22 cellular contexts compared by ENCODE assay signal in genomic region chr19:17045907-17046502, GRCh38. TPM values are rescaled to one million over a fixed set of nuclear protein-coding genes. Genes with fewer than 3 reads are reported as not detected.
"Had no signal": no experiment of that assay in that cellular context is flagged by ENCODE, and none has a peak within 500 bp of the region (broad histone marks: within the 10 kb centered on the region; RNA-seq: fewer than 3 reads in every experiment).

No MANE protein-coding gene starts in this region.

- H3K4me3 Mint-ChIP-seq: IgD-negative memory B cell had no signal

- H3K9me3 ChIP-seq: SK-N-SH had no signal

- H3K4me1 Mint-ChIP-seq: IgD-negative memory B cell had no signal

- H3K27ac Mint-ChIP-seq: IgD-negative memory B cell had no signal

- H3K9ac ChIP-seq: KMS-11, SK-N-SH had no signal

- DNase-seq: Kasumi-1, MM.1S, NCI-H1092 treated with DMSO at 0.1 percent for 48 hours, NCI-H1436, NCI-H187, NCI-H2029, NCI-H2081 treated with DMSO at 0.1 percent for 48 hours, NCI-H2171, NCI-H226, NCI-H446, NCI-H510A, NCI-H524 treated with DMSO at 0.1 percent for 48 hours, NCI-H69, NCI-H774, RPMI8226, SHP77, SK-N-SH had no signal

- H3K4me2 ChIP-seq: KMS-11, SK-N-SH had no signal

- H3K4me3 ChIP-seq: K562 had no signal

- H3K27ac ChIP-seq: HL-60, KMS-11 had no signal

- ATAC-seq: K562 had no signal

- H3K9me3 Mint-ChIP-seq: IgD-negative memory B cell had no signal

RNA-seq across cellular contexts. Expression of gene CPAMD8, which starts 19.4 kb away (rescaled TPM):
- total RNA-seq: M059J had no signal
